23 cellular contexts compared by ENCODE assay signal in genomic region chr1:205676002-205676401, GRCh38. TPM values are rescaled to one million over a fixed set of nuclear protein-coding genes. Genes with fewer than 3 reads are reported as not detected.
DNase-seq lines count a peak whose midpoint lies in the region; FAIRE-seq and TF ChIP-seq lines count a peak whose summit lies in the region.
"Had no signal": no experiment of that assay in that cellular context is flagged by ENCODE, and none has a peak within 500 bp of the region (broad histone marks: within the 10 kb centered on the region; RNA-seq: fewer than 3 reads in every experiment).

No MANE protein-coding gene starts in this region.

- H3K27me3 ChIP-seq in osteoblast (ENCODE audit: insufficient read depth, low read length), result peaks cover 3% of the 10 kb centered on the region
- H3K27me3 ChIP-seq: body of pancreas, vagina had no signal

- H2AFZ ChIP-seq in osteoblast (ENCODE audit: low read length), result no peak overlapping the region

- no peak overlapping the region for H3K4me2 ChIP-seq in osteoblast (ENCODE audit: insufficient read depth, low read length)
- H3K4me2 ChIP-seq: smooth muscle cell had no signal

- no peak for TF ChIP-seq CTCF in VCaP (conservative IDR thresholded peaks at IDR 0.05)
- TF ChIP-seq CTCF in osteoblast (IDR thresholded peaks at IDR 0.05; ENCODE audit: extremely low read depth, low read depth, low read length), result no peak
- no peak for TF ChIP-seq CTCF in GM13977 (IDR thresholded peaks at IDR 0.05; ENCODE audit: extremely low read depth, insufficient read depth, missing control alignments)

- H3K9me3 ChIP-seq in iPS-18c (ENCODE audit: control insufficient read depth, insufficient read depth, low read length) (no peaks in the 10 kb centered on the region), osteoblast (ENCODE audit: low read depth, low read length) (no peaks in the 10 kb centered on the region)
- H3K9me3 ChIP-seq: body of pancreas, MG63, psoas muscle, vagina had no signal

- no peaks in the 10 kb centered on the region for H3K36me3 ChIP-seq in osteoblast (ENCODE audit: insufficient read depth, low read length)
- H3K36me3 ChIP-seq: MG63, vagina had no signal

- no peaks in the 10 kb centered on the region for H3K79me2 ChIP-seq in osteoblast (ENCODE audit: insufficient read depth, low read length)

- DNase-seq in 8988T (peak; percentile 8), osteoblast (ENCODE audit: insufficient read length, low spot score, missing footprints) (peak; percentile 65), GM13977 (ENCODE audit: low spot score) (no peak), GDM1 (lab: John Stamatoyannopoulos, UW) (no peak), RCC 7860 (ENCODE audit: low spot score) (no peak), AML-193 (lab: John Stamatoyannopoulos, UW) (no peak)
- DNase-seq: activated CD4-positive, alpha-beta T cell treated with anti-CD3 and anti-CD28 coated beads, Interleukin-2, amount 10 ng/mL, durations not matched to agents 7 days and 5 days; activated effector memory CD4-positive, alpha-beta T cell treated with Interleukin-2 at 50 U/mL for 16 hours; body of pancreas; IMR-90; MG63; natural killer cell; NCI-H1417 treated with DMSO at 0.1 percent for 48 hours; NCI-H748 treated with DMSO at 0.1 percent for 48 hours; psoas muscle; SIG-M5; stimulated activated CD4-positive, alpha-beta T cell treated with anti-CD3 and anti-CD28 coated beads, Interleukin-4, amount 100 ng/mL, for 4 hours; T-helper 1 cell had no signal

- in situ Hi-C loops in GM13977 (cut with MboI; ENCODE audit: low pct_unique_long_range_greater_than_20kb, low sequenced_read_pairs, unreplicated experiment), result no loop called here

- H3K27ac ChIP-seq in VCaP (peak overlapping the region; percentile 88), osteoblast (ENCODE audit: low read depth, low read length) (no peak overlapping the region)
- H3K27ac ChIP-seq: body of pancreas, psoas muscle, vagina had no signal

- FAIRE-seq in RCC 7860 (lab: Jason Lieb, UNC), result no peak
- FAIRE-seq: endothelial cell of umbilical vein had no signal

- 0 out of 2 replicates have a peak overlapping the region, but pooled peaks have one; percentile 3 for H3K4me3 ChIP-seq in iPS-18c (ENCODE audit: insufficient read depth, low read depth, low read length)
- no peak overlapping the region for H3K4me3 ChIP-seq in osteoblast (ENCODE audit: insufficient read depth, low read length)
- H3K4me3 ChIP-seq: body of pancreas, MG63, psoas muscle, smooth muscle cell, vagina had no signal

- peaks cover 11% of the 10 kb centered on the region for H3K4me1 ChIP-seq in osteoblast (ENCODE audit: insufficient read depth, low read length)

- H4K20me1 ChIP-seq in osteoblast (ENCODE audit: insufficient read depth, low read length), result no peaks in the 10 kb centered on the region

RNA-seq across cellular contexts. Expression of gene SLC45A3, which starts 4.3 kb away (rescaled TPM):
- 1.1 and 1.5 TPM in 2 replicates for total RNA-seq in osteoblast

RNA-seq across cellular contexts. Expression of gene ELK4, which starts 44.2 kb away (rescaled TPM):
- 27.1 and 30.4 TPM in 2 replicates for total RNA-seq in osteoblast

Comparison
In these comparisons a context has a peak if more than half of its experiments do, and no peak if none do; other contexts are left out.
1. DNase-seq: peak in 8988T (single experiment) and osteoblast (single experiment); none in GM13977 (single experiment), GDM1 (single experiment), RCC 7860 (single experiment) and AML-193 (0 of 2).